ENCODE assay signal across 13 cellular contexts in genomic region chr4:14874990-14875389, GRCh38.
DNase-seq lines count a peak whose midpoint lies in the region; ATAC-seq lines count a peak whose summit lies in the region.
"Had no signal": no experiment of that assay in that cellular context is flagged by ENCODE, and none has a peak within 500 bp of the region (broad histone marks: within the 10 kb centered on the region; RNA-seq: fewer than 3 reads in every experiment).

No MANE protein-coding gene starts in this region.

- no peaks in the 10 kb centered on the region for H3K27me3 ChIP-seq in MG63

- H3K4me3 ChIP-seq in MG63, result no peak overlapping the region

- ATAC-seq in GM18499 (IDR thresholded peaks at IDR 0.05; ENCODE audit: insufficient read depth, unreplicated experiment) (peak; percentile 59), GM19438 (IDR thresholded peaks at IDR 0.05; ENCODE audit: low read depth, unreplicated experiment) (peak; percentile 45), HG02870 (IDR thresholded peaks at IDR 0.05; ENCODE audit: unreplicated experiment) (peak; percentile 56), HG03565 (IDR thresholded peaks at IDR 0.05; ENCODE audit: unreplicated experiment) (peak; percentile 48)
- ATAC-seq: left colon had no signal

- no peaks in the 10 kb centered on the region for H3K36me3 ChIP-seq in MG63

- H3K9me3 ChIP-seq in MG63, result no peaks in the 10 kb centered on the region

- DNase-seq in SIG-M5 (lab: John Stamatoyannopoulos, UW), result no peak
- DNase-seq in MG63, result no peak
- no peak for DNase-seq in NCI-H1105 treated with DMSO at 0.1 percent for 48 hours (lab: John Stamatoyannopoulos, UW)
- no peak for DNase-seq in GOT3 (lab: John Stamatoyannopoulos, UW)
- DNase-seq: activated B cell treated with CpG ODN at 0.5 μM for 24 hours; GDM1; left colon; NCI-H2227 treated with DMSO at 0.1 percent for 48 hours; stimulated activated naive CD4-positive, alpha-beta T cell had no signal
